ENCODE assay signal across 1 cellular context in the genomic region with DNA sequence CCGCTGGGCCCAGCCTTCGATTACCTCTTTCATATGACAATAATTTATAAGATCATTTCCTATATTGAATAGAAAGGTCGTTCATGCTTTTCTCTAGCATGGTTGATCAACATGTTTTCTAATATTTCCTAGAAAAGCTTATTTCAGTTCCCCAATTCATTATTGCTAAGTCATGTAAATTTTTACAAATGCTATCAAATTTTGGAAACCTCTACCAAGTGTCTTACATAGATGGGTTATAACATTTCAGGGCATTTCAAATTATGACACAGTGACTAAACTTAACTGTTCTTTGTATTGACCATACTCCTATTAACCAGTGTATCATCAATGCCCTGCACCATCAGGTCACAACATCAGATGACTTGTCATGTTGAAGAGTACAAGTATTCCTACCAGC.
TF ChIP-seq lines count a peak whose summit lies in the region.

No MANE protein-coding gene starts in this region.

TF ChIP-seq in GM12878, 131 proteins besides CTCF, POLR2A, EP300 and RAD21 (continued from another document):
- TF ChIP-seq, protein P1, sequence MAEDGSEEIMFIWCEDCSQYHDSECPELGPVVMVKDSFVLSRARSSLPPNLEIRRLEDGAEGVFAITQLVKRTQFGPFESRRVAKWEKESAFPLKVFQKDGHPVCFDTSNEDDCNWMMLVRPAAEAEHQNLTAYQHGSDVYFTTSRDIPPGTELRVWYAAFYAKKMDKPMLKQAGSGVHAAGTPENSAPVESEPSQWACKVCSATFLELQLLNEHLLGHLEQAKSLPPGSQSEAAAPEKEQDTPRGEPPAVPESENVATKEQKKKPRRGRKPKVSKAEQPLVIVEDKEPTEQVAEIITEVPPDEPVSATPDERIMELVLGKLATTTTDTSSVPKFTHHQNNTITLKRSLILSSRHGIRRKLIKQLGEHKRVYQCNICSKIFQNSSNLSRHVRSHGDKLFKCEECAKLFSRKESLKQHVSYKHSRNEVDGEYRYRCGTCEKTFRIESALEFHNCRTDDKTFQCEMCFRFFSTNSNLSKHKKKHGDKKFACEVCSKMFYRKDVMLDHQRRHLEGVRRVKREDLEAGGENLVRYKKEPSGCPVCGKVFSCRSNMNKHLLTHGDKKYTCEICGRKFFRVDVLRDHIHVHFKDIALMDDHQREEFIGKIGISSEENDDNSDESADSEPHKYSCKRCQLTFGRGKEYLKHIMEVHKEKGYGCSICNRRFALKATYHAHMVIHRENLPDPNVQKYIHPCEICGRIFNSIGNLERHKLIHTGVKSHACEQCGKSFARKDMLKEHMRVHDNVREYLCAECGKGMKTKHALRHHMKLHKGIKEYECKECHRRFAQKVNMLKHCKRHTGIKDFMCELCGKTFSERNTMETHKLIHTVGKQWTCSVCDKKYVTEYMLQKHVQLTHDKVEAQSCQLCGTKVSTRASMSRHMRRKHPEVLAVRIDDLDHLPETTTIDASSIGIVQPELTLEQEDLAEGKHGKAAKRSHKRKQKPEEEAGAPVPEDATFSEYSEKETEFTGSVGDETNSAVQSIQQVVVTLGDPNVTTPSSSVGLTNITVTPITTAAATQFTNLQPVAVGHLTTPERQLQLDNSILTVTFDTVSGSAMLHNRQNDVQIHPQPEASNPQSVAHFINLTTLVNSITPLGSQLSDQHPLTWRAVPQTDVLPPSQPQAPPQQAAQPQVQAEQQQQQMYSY (CRISPR knock-in tag; IDR thresholded peaks at IDR 0.05) = no peak
- no peak for TF ChIP-seq SUZ12 (IDR thresholded peaks at IDR 0.05; ENCODE audit: unreplicated experiment)
- TF ChIP-seq STAT3 (IDR thresholded peaks at IDR 0.05; ENCODE audit: low read depth, low read length) = no peak
- no peak for TF ChIP-seq NFYA (IDR thresholded peaks at IDR 0.05; ENCODE audit: borderline replicate concordance, low read depth, low read length)
